ENCODE assay signal across 31 cellular contexts in genomic region chr10:116006508-116006907, GRCh38.
DNase-seq lines count a peak whose midpoint lies in the region; ATAC-seq, FAIRE-seq and TF ChIP-seq lines count a peak whose summit lies in the region.
"Had no signal": no experiment of that assay in that cellular context is flagged by ENCODE, and none has a peak within 500 bp of the region (broad histone marks: within the 10 kb centered on the region; RNA-seq: fewer than 3 reads in every experiment).

No MANE protein-coding gene starts in this region.

- H3K36me3 ChIP-seq in HEK293 (ENCODE audit: control insufficient read depth in 2 of 2, insufficient read depth in 1 of 2, low read length in 2 of 2) (no peaks in the 10 kb centered on the region), keratinocyte (ENCODE audit: control insufficient read depth in 2 of 2, extremely low read depth in 1 of 2, insufficient read depth in 2 of 2, low read length in 2 of 2) (no peaks in the 10 kb centered on the region)
- H3K36me3 ChIP-seq: BE2C; BLaER1; BLaER1 treated with 17β-estradiol and CSF1 and Interleukin-3, amounts not matched to agents 10 nM and 100 nM had no signal

- no peaks in the 10 kb centered on the region for H3K9me1 ChIP-seq in keratinocyte (ENCODE audit: control insufficient read depth, extremely low read depth, insufficient read depth, low read length)

- CTCF ChIA-PET in HEK293 (lab: Yijun Ruan, JAX), result no interaction called here

- H3K27me3 ChIP-seq in keratinocyte (ENCODE audit: control insufficient read depth, extremely low read depth, insufficient read depth, low read length), result no peaks in the 10 kb centered on the region
- H3K27me3 ChIP-seq: BE2C; BLaER1; BLaER1 treated with 17β-estradiol and CSF1 and Interleukin-3, amounts not matched to agents 10 nM and 100 nM had no signal

- H3K4me1 ChIP-seq in HEK293 (ENCODE audit: control insufficient read depth, insufficient read depth, low read length) (peaks cover 4% of the 10 kb centered on the region; the same call in 1 of the 2 replicates), keratinocyte (ENCODE audit: control insufficient read depth, extremely low read depth, insufficient read depth, low read length) (peaks cover 4% of the 10 kb centered on the region)
- H3K4me1 ChIP-seq: A549; BE2C; BLaER1; BLaER1 treated with 17β-estradiol and CSF1 and Interleukin-3, amounts not matched to agents 10 nM and 100 nM had no signal

- POLR2A ChIA-PET in HEK293 (lab: Yijun Ruan, JAX), result no interaction called here

- peak overlapping the region; percentile 89 for H2AFZ ChIP-seq in keratinocyte (ENCODE audit: control insufficient read depth, low read length)

- FAIRE-seq in keratinocyte (lab: Jason Lieb, UNC), result no peak
- FAIRE-seq: A204.1, A549, D721Med had no signal

- no peaks in the 10 kb centered on the region for H3K79me2 ChIP-seq in keratinocyte (ENCODE audit: control insufficient read depth, insufficient read depth, low read length)

- H3K4me2 ChIP-seq in keratinocyte (ENCODE audit: control insufficient read depth, extremely low read depth, insufficient read depth, low read depth, low read length), result no peak overlapping the region
- H3K4me2 ChIP-seq: A549; BLaER1; BLaER1 treated with 17β-estradiol and CSF1 and Interleukin-3, amounts not matched to agents 10 nM and 100 nM had no signal

- H4K20me1 ChIP-seq in keratinocyte (ENCODE audit: control insufficient read depth, extremely low read depth, insufficient read depth, low read length), result no peaks in the 10 kb centered on the region
- H4K20me1 ChIP-seq: BLaER1; BLaER1 treated with 17β-estradiol and CSF1 and Interleukin-3, amounts not matched to agents 10 nM and 100 nM had no signal

- H3K27ac ChIP-seq in HEK293 (ENCODE audit: extremely low read depth, low read depth, low read length), result no peak overlapping the region
- H3K27ac ChIP-seq in keratinocyte (ENCODE audit: control insufficient read depth, insufficient read depth, low read length), result no peak overlapping the region
- H3K27ac ChIP-seq: 22Rv1; A549; BLaER1; BLaER1 treated with 17β-estradiol and CSF1 and Interleukin-3, amounts not matched to agents 10 nM and 100 nM; C4-2B had no signal

- H3K9ac ChIP-seq in keratinocyte (ENCODE audit: control insufficient read depth, extremely low read depth, insufficient read depth, low read length), result no peak overlapping the region
- H3K9ac ChIP-seq: BLaER1; BLaER1 treated with 17β-estradiol and CSF1 and Interleukin-3, amounts not matched to agents 10 nM and 100 nM had no signal

- dilution Hi-C loops in keratinocyte (cut with MboI; ENCODE audit: extremely low pct_ligation_motif_present, low sequenced_read_pairs), result no loop called here

- H3K4me3 ChIP-seq in HEK293 (ENCODE audit: low read depth, low read length), result no peak overlapping the region
- no peak overlapping the region for H3K4me3 ChIP-seq in keratinocyte (ENCODE audit: control insufficient read depth in 2 of 3, extremely low read depth in 1 of 3, insufficient read depth in 2 of 3, low read depth in 1 of 3, low read length in 3 of 3)
- H3K4me3 ChIP-seq: A549; BLaER1; BLaER1 treated with 17β-estradiol and CSF1 and Interleukin-3, amounts not matched to agents 10 nM and 100 nM had no signal

- H3K9me3 ChIP-seq in HEK293 (ENCODE audit: control insufficient read depth, insufficient read depth, low read depth, low read length), result no peaks in the 10 kb centered on the region
- H3K9me3 ChIP-seq in keratinocyte (ENCODE audit: control insufficient read depth, low read depth, low read length), result no peaks in the 10 kb centered on the region
- H3K9me3 ChIP-seq: A549, BE2C, Caco-2 had no signal

- DNase-seq in keratinocyte (ENCODE audit: low read depth, low spot score) (no peak), AG20443 (ENCODE audit: low spot score) (no peak)
- DNase-seq: 8988T; ACHN; AML-193; BE2C; C1 segment of cervical spinal cord; Caco-2; Calu3; CD4-positive, alpha-beta memory T cell; CD4-positive, alpha-beta T cell; CD4-positive, CD25-positive, alpha-beta regulatory T cell; CD8-positive, alpha-beta memory T cell; CD8-positive, alpha-beta T cell; COR-L47; DMS 273 treated with DMSO at 0.1 percent for 48 hours; DMS153; DMS53; DMS79; DMS79 treated with DMSO at 0.1 percent for 48 hours; DND-41; EL had no signal

- ATAC-seq in HG03565 (IDR thresholded peaks at IDR 0.05; ENCODE audit: unreplicated experiment), result no peak
- ATAC-seq: A549; CD8-positive, alpha-beta T cell had no signal

- TF ChIP-seq CTCF in HEK293 (tag by site-specific recombination; IDR thresholded peaks at IDR 0.05) (no peak), keratinocyte (optimal IDR thresholded peaks at IDR 0.05 in 1 of 3, IDR thresholded peaks at IDR 0.05 in 1 of 3, conservative IDR thresholded peaks at IDR 0.05 in 1 of 3; ENCODE audit: extremely low read depth in 1 of 3, insufficient read depth in 2 of 3, low read length in 3 of 3) (no peak)

TF ChIP-seq in HEK293, 187 proteins besides CTCF, POLR2A, EP300 and RAD21:
- TF ChIP-seq ZNF19 (tag by site-specific recombination; IDR thresholded peaks at IDR 0.05; ENCODE audit: low read depth), result no peak
- no peak for TF ChIP-seq REPIN1 (tag by site-specific recombination; IDR thresholded peaks at IDR 0.05; ENCODE audit: low read depth)
- TF ChIP-seq ZNF629 (tag by site-specific recombination; IDR thresholded peaks at IDR 0.05), result no peak
- TF ChIP-seq ZNF221 (tag by site-specific recombination; IDR thresholded peaks at IDR 0.05; ENCODE audit: borderline replicate concordance), result no peak
- peak; percentile 96 for TF ChIP-seq ZNF510 (tag by site-specific recombination; IDR thresholded peaks at IDR 0.05; ENCODE audit: insufficient replicate concordance)
